23 cellular contexts compared by ENCODE assay signal in the genomic region with DNA sequence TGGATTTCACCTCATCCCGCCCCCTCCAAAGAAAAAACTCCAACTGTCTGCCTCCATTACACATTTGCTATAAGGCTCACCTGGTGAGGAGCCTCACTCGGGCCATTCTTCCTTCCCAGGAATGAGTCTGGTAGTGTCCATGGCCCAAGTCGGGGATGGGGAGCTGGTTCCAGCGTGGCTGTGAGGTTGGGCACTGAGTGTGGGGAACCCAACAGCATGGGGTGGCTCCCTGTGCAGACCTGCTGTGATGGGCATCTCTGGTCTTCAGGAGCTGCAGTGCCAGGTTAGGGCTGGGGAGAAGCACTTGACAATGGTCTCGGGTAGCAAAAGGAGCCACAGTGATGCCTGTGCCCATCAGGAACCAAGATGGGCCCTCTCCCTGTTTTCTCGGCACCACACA. TPM values are rescaled to one million over a fixed set of nuclear protein-coding genes. Genes with fewer than 3 reads are reported as not detected.
DNase-seq lines count a peak whose midpoint lies in the region; ATAC-seq and TF ChIP-seq lines count a peak whose summit lies in the region.
"Had no signal": no experiment of that assay in that cellular context is flagged by ENCODE, and none has a peak within 500 bp of the region (broad histone marks: within the 10 kb centered on the region; RNA-seq: fewer than 3 reads in every experiment).

No MANE protein-coding gene starts in this region.

- H2AFZ ChIP-seq in OCI-LY3 (ENCODE audit: low read depth, low read length) (no peak overlapping the region), mesenchymal stem cell (ENCODE audit: low read depth, low read length) (no peak overlapping the region)

- no peak overlapping the region for H3K9ac ChIP-seq in OCI-LY3 (ENCODE audit: low read length)
- no peak overlapping the region for H3K9ac ChIP-seq in mesenchymal stem cell (ENCODE audit: low read length)
- H3K9ac ChIP-seq: BLaER1 treated with 17β-estradiol and CSF1 and Interleukin-3, amounts not matched to agents 10 nM and 100 nM had no signal

- H4K20me1 ChIP-seq in OCI-LY3 (ENCODE audit: insufficient read depth, low read length), result no peaks in the 10 kb centered on the region; the same call in 1 of the 2 replicates
- H4K20me1 ChIP-seq: BLaER1 treated with 17β-estradiol and CSF1 and Interleukin-3, amounts not matched to agents 10 nM and 100 nM had no signal

- no peak overlapping the region for H2AK5ac ChIP-seq in mesenchymal stem cell (ENCODE audit: low read length, severe bottlenecking)

- TF ChIP-seq POLR2A in spleen (IDR thresholded peaks at IDR 0.05), result no peak
- TF ChIP-seq POLR2A in gastrocnemius medialis (IDR thresholded peaks at IDR 0.05), result no peak

- no peak overlapping the region for H3K27ac ChIP-seq in OCI-LY3 (ENCODE audit: low read length)
- H3K27ac ChIP-seq in mesenchymal stem cell (ENCODE audit: low read length, poor library complexity, severe bottlenecking), result no peak overlapping the region
- H3K27ac ChIP-seq in spleen, result no peak overlapping the region
- H3K27ac ChIP-seq in gastrocnemius medialis, result no peak overlapping the region
- H3K27ac ChIP-seq: BLaER1 treated with 17β-estradiol and CSF1 and Interleukin-3, amounts not matched to agents 10 nM and 100 nM had no signal

- H3K23ac ChIP-seq in mesenchymal stem cell (ENCODE audit: low read length in 2 of 2), result no peak overlapping the region

- H3K36me3 ChIP-seq in Caco-2 (ENCODE audit: control insufficient read depth, insufficient read depth, low read length), result no peaks in the 10 kb centered on the region
- H3K36me3 ChIP-seq in OCI-LY3 (replicated peaks; ENCODE audit: low read depth, low read length), result no peaks in the 10 kb centered on the region
- H3K36me3 ChIP-seq in mesenchymal stem cell (ENCODE audit: control insufficient read depth in 1 of 2, insufficient read depth in 2 of 2, low read depth in 1 of 2, low read length in 2 of 2), result no peaks in the 10 kb centered on the region
- H3K36me3 ChIP-seq in spleen, result no peaks in the 10 kb centered on the region
- H3K36me3 ChIP-seq in gastrocnemius medialis, result no peaks in the 10 kb centered on the region
- H3K36me3 ChIP-seq: BE2C; BLaER1 treated with 17β-estradiol and CSF1 and Interleukin-3, amounts not matched to agents 10 nM and 100 nM had no signal

- H3K27me3 ChIP-seq in Caco-2 (replicated peaks; ENCODE audit: control insufficient read depth, insufficient read depth, low read length) (no peaks in the 10 kb centered on the region), OCI-LY3 (ENCODE audit: low read depth, low read length) (peaks cover 38% of the 10 kb centered on the region), mesenchymal stem cell (ENCODE audit: control insufficient read depth in 1 of 2, insufficient read depth in 1 of 2, low read length in 2 of 2) (no peaks in the 10 kb centered on the region), spleen (replicated peaks in 1 of 7) (no peaks in the 10 kb centered on the region), gastrocnemius medialis (no peaks in the 10 kb centered on the region)
- H3K27me3 ChIP-seq: BE2C; BLaER1 treated with 17β-estradiol and CSF1 and Interleukin-3, amounts not matched to agents 10 nM and 100 nM had no signal

- H3K4me1 Mint-ChIP-seq in Caco-2 (ENCODE audit: low read depth, unreplicated experiment), result peaks cover 22% of the 10 kb centered on the region
- H3K4me1 Mint-ChIP-seq: CD8-positive, alpha-beta memory T cell had no signal

- peak overlapping the region; percentile 26 for H2BK15ac ChIP-seq in mesenchymal stem cell (ENCODE audit: low read depth, poor library complexity, severe bottlenecking)

- H3K4me3 ChIP-seq in Caco-2 (ENCODE audit: low read depth, low read length) (no peak overlapping the region), OCI-LY3 (ENCODE audit: low read length) (no peak overlapping the region), mesenchymal stem cell (ENCODE audit: insufficient read depth in 1 of 2, low read depth in 1 of 2, low read length in 2 of 2) (no peak overlapping the region), spleen (no peak overlapping the region), gastrocnemius medialis (no peak overlapping the region)
- H3K4me3 ChIP-seq: A549; BLaER1 treated with 17β-estradiol and CSF1 and Interleukin-3, amounts not matched to agents 10 nM and 100 nM had no signal

- H3K4ac ChIP-seq in mesenchymal stem cell (ENCODE audit: low read depth in 1 of 2, low read length in 2 of 2), result no peak overlapping the region

- no peaks in the 10 kb centered on the region for H3K36me3 Mint-ChIP-seq in Caco-2 (ENCODE audit: insufficient read depth, unreplicated experiment)
- H3K36me3 Mint-ChIP-seq: CD14-positive monocyte; CD8-positive, alpha-beta memory T cell had no signal

- POLR2A ChIA-PET in Caco-2 (lab: Charles Lee), result no interaction called here

- peak overlapping the region; percentile 44 for H4K91ac ChIP-seq in mesenchymal stem cell (ENCODE audit: low read length)

- no peaks in the 10 kb centered on the region for H3K9me3 Mint-ChIP-seq in Caco-2 (ENCODE audit: unreplicated experiment)
- H3K9me3 Mint-ChIP-seq: CD14-positive monocyte; CD4-positive, alpha-beta T cell; CD8-positive, alpha-beta memory T cell had no signal

- intact Hi-C loops in Caco-2 (cut with micrococcal nuclease; ENCODE audit: unreplicated experiment), result no loop called here
- intact Hi-C loops in spleen (cut with DNase I; ENCODE audit: low total_unique reads), result no loop called here
- intact Hi-C loops in gastrocnemius medialis (cut with DNase I; ENCODE audit: low total_unique reads), result no loop called here

- CTCF ChIA-PET in Caco-2 (lab: Charles Lee), result no interaction called here

- no peak for ATAC-seq in gastrocnemius medialis
- no peak for ATAC-seq in HG03097 (IDR thresholded peaks at IDR 0.05; ENCODE audit: low FRiP score, unreplicated experiment)
- ATAC-seq: A549 had no signal

- TF ChIP-seq CTCF in Caco-2 (IDR thresholded peaks at IDR 0.05; ENCODE audit: insufficient read depth in 1 of 2, low read depth in 1 of 2, low read length in 1 of 2, severe bottlenecking in 1 of 2, unreplicated experiment in 1 of 2) (no peak), OCI-LY3 (IDR thresholded peaks at IDR 0.05; ENCODE audit: low read depth, low read length) (no peak), spleen (IDR thresholded peaks at IDR 0.05 in 8 of 11, conservative IDR thresholded peaks at IDR 0.05 in 3 of 11) (no peak), gastrocnemius medialis (IDR thresholded peaks at IDR 0.05 in 4 of 5, conservative IDR thresholded peaks at IDR 0.05 in 1 of 5) (no peak)

- H2BK5ac ChIP-seq in mesenchymal stem cell (ENCODE audit: low read depth, low read length, poor library complexity, severe bottlenecking), result no peak overlapping the region

- peak overlapping the region; percentile 26 for H3K27ac Mint-ChIP-seq in Caco-2 (ENCODE audit: unreplicated experiment)
- H3K27ac Mint-ChIP-seq: CD14-positive monocyte; CD4-positive, alpha-beta T cell; CD8-positive, alpha-beta memory T cell had no signal

- H3K14ac ChIP-seq in mesenchymal stem cell (ENCODE audit: low read length in 2 of 2), result peak overlapping the region in 1 of 2 experiments; percentile 53

- no peak overlapping the region for H4K8ac ChIP-seq in mesenchymal stem cell (ENCODE audit: low read length)

- peak overlapping the region in 1 of 2 experiments; percentile 14 for H2BK12ac ChIP-seq in mesenchymal stem cell (ENCODE audit: low read length in 2 of 2)

- no peak overlapping the region for H3K18ac ChIP-seq in mesenchymal stem cell (ENCODE audit: low read depth in 1 of 2, low read length in 2 of 2)

- H3K79me2 ChIP-seq in OCI-LY3 (ENCODE audit: low read length), result no peaks in the 10 kb centered on the region

- H3K4me3 Mint-ChIP-seq in Caco-2 (ENCODE audit: unreplicated experiment), result no peak overlapping the region
- H3K4me3 Mint-ChIP-seq: CD14-positive monocyte; CD4-positive, alpha-beta T cell; CD8-positive, alpha-beta memory T cell had no signal

- in situ Hi-C loops in gastrocnemius medialis (cut with MboI; ENCODE audit: low sequenced_read_pairs in 4 of 4), result no loop called here

- H3K4me1 ChIP-seq in Caco-2 (peaks cover 16% of the 10 kb centered on the region), OCI-LY3 (ENCODE audit: low read length) (peaks cover 26% of the 10 kb centered on the region), mesenchymal stem cell (ENCODE audit: control insufficient read depth, insufficient read depth, low read depth, low read length) (peaks cover 12% of the 10 kb centered on the region), spleen (peaks cover 0 to 8% (median 0%) of the 10 kb centered on the region in 6 donors), gastrocnemius medialis (peaks cover 10 to 13% of the 10 kb centered on the region in 2 donors)
- H3K4me1 ChIP-seq: BE2C had no signal

- H2BK120ac ChIP-seq in mesenchymal stem cell (ENCODE audit: low read depth, low read length), result no peak overlapping the region

- 98% methylated on average over 5 of the region's 6 CpGs for WGBS in mesenchymal stem cell
- 78 to 99% (median 90%) methylated on average over 5 to 6 of the region's 6 CpGs for WGBS in spleen, 5 donors

- DNase-seq in Caco-2, result no peak
- DNase-seq in mesenchymal stem cell, result no peak
- DNase-seq in spleen, result peak; percentile 62
- DNase-seq in gastrocnemius medialis, result no peak
- no peak for DNase-seq in GOT3 (lab: John Stamatoyannopoulos, UW)
- DNase-seq: 8988T; ACHN; AML-193; BE2C; Calu3; CD4-positive, alpha-beta T cell; CD8-positive, alpha-beta memory T cell; DMS53; DMS79 treated with DMSO at 0.1 percent for 48 hours; GF-D8; H7; HCEC 1CT had no signal

- H3K9me3 ChIP-seq in Caco-2, result no peaks in the 10 kb centered on the region
- H3K9me3 ChIP-seq in OCI-LY3 (ENCODE audit: insufficient read depth, low read length), result no peaks in the 10 kb centered on the region
- no peaks in the 10 kb centered on the region for H3K9me3 ChIP-seq in mesenchymal stem cell (ENCODE audit: control insufficient read depth, low read length)
- no peaks in the 10 kb centered on the region for H3K9me3 ChIP-seq in spleen
- H3K9me3 ChIP-seq in gastrocnemius medialis, result no peaks in the 10 kb centered on the region
- H3K9me3 ChIP-seq: A549; BE2C; BLaER1 treated with 17β-estradiol and CSF1 and Interleukin-3, amounts not matched to agents 10 nM and 100 nM had no signal

- H3K27me3 Mint-ChIP-seq in Caco-2 (ENCODE audit: insufficient read depth, unreplicated experiment), result no peaks in the 10 kb centered on the region
- H3K27me3 Mint-ChIP-seq: CD4-positive, alpha-beta T cell had no signal

- H3K79me1 ChIP-seq in mesenchymal stem cell (replicated peaks; ENCODE audit: low read length, poor library complexity, severe bottlenecking), result no peaks in the 10 kb centered on the region

- BruUV-seq in Caco-2 (replicated peaks; lab: Mats Ljungman, UMichigan), result no TSS peak

- H3K4me2 ChIP-seq in OCI-LY3 (ENCODE audit: low read length) (peak overlapping the region; percentile 50), mesenchymal stem cell (ENCODE audit: low read length, poor library complexity, severe bottlenecking) (no peak overlapping the region)
- H3K4me2 ChIP-seq: A549 had no signal

RNA-seq across cellular contexts. Expression of a gene that starts 39.2 kb away (rescaled TPM):
- total RNA-seq in Caco-2 (2022) (0.70 and 0.82 TPM in 2 replicates), spleen (1 to 10 TPM in 3 of 7 donors, under 1 TPM in 3, not detected in 1; 0.76 to 1.7 (median 1.0) TPM), gastrocnemius medialis (1 to 10 TPM in 2 of 4 donors, under 1 TPM in 2; 0.31 to 3.8 (median 1.1) TPM)
- polyA plus RNA-seq in mesenchymal stem cell (2013, experiment 1 of 2), result 142 TPM
- polyA plus RNA-seq in mesenchymal stem cell (2013, experiment 2 of 2), result 144 TPM
- under 1 TPM; 0.26 to 0.99 (median 0.54) TPM for polyA plus RNA-seq in spleen
- total RNA-seq: CD4-positive, alpha-beta T cell; G401 had no signal
- polyA plus RNA-seq: CD8-positive, alpha-beta memory T cell had no signal

RNA-seq across cellular contexts. Expression of a gene that starts 40.7 kb away (rescaled TPM):
- total RNA-seq in Caco-2 (2022), result 22.5 and 25.0 TPM in 2 replicates
- 71.6 TPM for polyA plus RNA-seq in mesenchymal stem cell (2013, experiment 1 of 2)
- polyA plus RNA-seq in mesenchymal stem cell (2013, experiment 2 of 2), result 71.5 TPM
- 1 to 10 TPM; 1.0 to 3.6 (median 3.0) TPM for total RNA-seq in spleen
- under 1 TPM; 0.15 to 0.80 (median 0.18) TPM for polyA plus RNA-seq in spleen
- under 1 TPM; 0.12 to 0.82 (median 0.49) TPM for total RNA-seq in gastrocnemius medialis
- total RNA-seq: G401 had no signal
- polyA plus RNA-seq: CD8-positive, alpha-beta memory T cell had no signal
